23 cellular contexts compared by ENCODE assay signal in genomic region chr1:238404921-238405320, GRCh38.
"Had no signal": no experiment of that assay in that cellular context is flagged by ENCODE, and none has a peak within 500 bp of the region (broad histone marks: within the 10 kb centered on the region; RNA-seq: fewer than 3 reads in every experiment).

No MANE protein-coding gene starts in this region.

- H3K9me3 ChIP-seq: left ventricle myocardium inferior, ovary, psoas muscle, sigmoid colon, tibial artery, upper lobe of right lung had no signal

- H3K4me3 ChIP-seq: left ventricle myocardium inferior, lung, ovary, psoas muscle, sigmoid colon, tibial artery, upper lobe of right lung had no signal

- H3K36me3 ChIP-seq: left ventricle myocardium inferior, ovary, sigmoid colon, tibial artery, upper lobe of right lung had no signal

- H3K27ac ChIP-seq: left ventricle myocardium inferior, ovary, psoas muscle, sigmoid colon, tibial artery, upper lobe of right lung, VCaP had no signal

- DNase-seq: activated CD4-positive, alpha-beta T cell treated with anti-CD3 and anti-CD28 coated beads for 4 hours; activated CD4-positive, alpha-beta T cell treated with anti-CD3 and anti-CD28 coated beads, Interleukin-2, amount 50 U/mL, for 4 hours; activated naive CD4-positive, alpha-beta T cell treated with Interleukin-2 at 50 U/mL for 16 hours; activated T-cell treated with anti-CD3 and anti-CD28 coated beads for 4 hours; activated T-cell treated with anti-CD3 and anti-CD28 coated beads, Interleukin-2, amount 50 U/mL, for 72 hours; aorta; cortex of kidney; endodermal cell; foreskin melanocyte; islet precursor cell; left ventricle myocardium inferior; naive B cell; nephron progenitor cell; ovary; psoas muscle; sigmoid colon; small intestine; stimulated activated CD4-positive, alpha-beta T cell treated with anti-CD3 and anti-CD28 coated beads, Interleukin-4, amount 100 ng/mL, for 24 hours; T-helper 1 cell; tibial artery; upper lobe of right lung had no signal
